Comparison of ENCODE assay signal across 15 cellular contexts in genomic region chr17:77649717-77650211, GRCh38.
DNase-seq lines count a peak whose midpoint lies in the region; ATAC-seq and TF ChIP-seq lines count a peak whose summit lies in the region.
"Had no signal": no experiment of that assay in that cellular context is flagged by ENCODE, and none has a peak within 500 bp of the region (broad histone marks: within the 10 kb centered on the region; RNA-seq: fewer than 3 reads in every experiment).

No MANE protein-coding gene starts in this region.

- WGBS in endodermal cell (ENCODE audit: insufficient coverage in 1 of 2, insufficient read length in 1 of 2), 2 experiments = 75 to 93% methylated on average over 5 to 8 of the region's 8 CpGs

- no peaks in the 10 kb centered on the region for H3K79me2 ChIP-seq in PC-3 (ENCODE audit: low read length)

- H3K27ac Mint-ChIP-seq in activated naive CD4-positive, alpha-beta T cell treated with anti-CD3 and anti-CD28 coated beads for 36 hours = no peak overlapping the region
- no peak overlapping the region for H3K27ac Mint-ChIP-seq in activated naive CD4-positive, alpha-beta T cell treated with anti-CD3 and anti-CD28 coated beads, Interleukin-2, amount 50 U/mL, for 72 hours
- H3K27ac Mint-ChIP-seq in endodermal cell (no peak overlapping the region), mesothelial cell of epicardium (no peak overlapping the region)
- H3K27ac Mint-ChIP-seq: activated naive CD8-positive, alpha-beta T cell treated with anti-CD3 and anti-CD28 coated beads for 36 hours; nephron; stimulated activated effector memory CD8-positive, alpha-beta T cell treated with anti-CD3 and anti-CD28 coated beads, Interleukin-12 subunit alpha, Interleukin-12 subunit beta, amount 100 ng/mL, for 72 hours had no signal

- H3K4me1 Mint-ChIP-seq in activated naive CD4-positive, alpha-beta T cell treated with anti-CD3 and anti-CD28 coated beads for 36 hours (ENCODE audit: low read depth) = peaks cover 23% of the 10 kb centered on the region
- peaks cover 3% of the 10 kb centered on the region for H3K4me1 Mint-ChIP-seq in endodermal cell
- H3K4me1 Mint-ChIP-seq in mesothelial cell of epicardium = peaks cover 5% of the 10 kb centered on the region

- no peaks in the 10 kb centered on the region for H4K20me1 ChIP-seq in PC-3 (ENCODE audit: low read length)

- no peaks in the 10 kb centered on the region for H3K9me3 Mint-ChIP-seq in activated naive CD4-positive, alpha-beta T cell treated with anti-CD3 and anti-CD28 coated beads for 36 hours
- no peaks in the 10 kb centered on the region for H3K9me3 Mint-ChIP-seq in activated naive CD4-positive, alpha-beta T cell treated with anti-CD3 and anti-CD28 coated beads, Interleukin-2, amount 50 U/mL, for 72 hours
- H3K9me3 Mint-ChIP-seq in endodermal cell = peaks cover 38% of the 10 kb centered on the region
- H3K9me3 Mint-ChIP-seq in mesothelial cell of epicardium = peaks cover 32% of the 10 kb centered on the region
- H3K9me3 Mint-ChIP-seq: stimulated activated effector memory CD8-positive, alpha-beta T cell treated with anti-CD3 and anti-CD28 coated beads, Interleukin-12 subunit alpha, Interleukin-12 subunit beta, amount 100 ng/mL, for 72 hours had no signal

- H2AFZ ChIP-seq in PC-3 (ENCODE audit: low read length) = no peak overlapping the region

- H3K4me1 ChIP-seq in PC-3 (ENCODE audit: insufficient read depth, low read length) = peaks cover 22% of the 10 kb centered on the region
- H3K4me1 ChIP-seq in endodermal cell (ENCODE audit: control insufficient read depth, insufficient read depth, low read length) = no peaks in the 10 kb centered on the region

- BruUV-seq in PC-3 (replicated peaks; lab: Mats Ljungman, UMichigan) = no TSS peak

- H3K9me2 ChIP-seq in PC-3 (replicated peaks; ENCODE audit: low read length) = no peaks in the 10 kb centered on the region

- no peaks in the 10 kb centered on the region for H3F3A ChIP-seq in PC-3 (ENCODE audit: low read length, unreplicated experiment)

- TF ChIP-seq CTCF in PC-3 (conservative IDR thresholded peaks at IDR 0.05; ENCODE audit: low read depth, low read length) = peak; percentile 57
- TF ChIP-seq CTCF in endodermal cell (conservative IDR thresholded peaks at IDR 0.05) = no peak
- TF ChIP-seq CTCF in mesothelial cell of epicardium (IDR thresholded peaks at IDR 0.05; ENCODE audit: unreplicated experiment) = no peak

- DNase-seq in activated naive CD4-positive, alpha-beta T cell treated with anti-CD3 and anti-CD28 coated beads for 36 hours = peak; percentile 25
- DNase-seq in activated naive CD4-positive, alpha-beta T cell treated with anti-CD3 and anti-CD28 coated beads, Interleukin-2, amount 50 U/mL, for 72 hours (ENCODE audit: low spot score in 2 of 2) = no peak
- DNase-seq in PC-3 (peak; percentile 66), endodermal cell (peak; percentile 41), stromal cell of bone marrow (ENCODE audit: low read depth) (peak; percentile 30), mesothelial cell of epicardium (ENCODE audit: low spot score in 2 of 2, unreplicated experiment in 2 of 2) (no peak), NCI-H226 (no peak)
- DNase-seq: activated naive CD8-positive, alpha-beta T cell treated with anti-CD3 and anti-CD28 coated beads for 36 hours; effector CD8-positive, alpha-beta T cell; NCI-H2029; RPMI8226 had no signal

- no peak for ATAC-seq in activated naive CD4-positive, alpha-beta T cell treated with anti-CD3 and anti-CD28 coated beads, Interleukin-2, amount 50 U/mL, for 72 hours
- ATAC-seq in PC-3 (peak; percentile 72), GM21723 (IDR thresholded peaks at IDR 0.05; ENCODE audit: unreplicated experiment) (no peak)
- ATAC-seq: activated CD4-positive, CD25-positive, alpha-beta regulatory T cell treated with anti-CD3 and anti-CD28 coated beads, Interleukin-2, amount 50 U/mL, for 24 hours; stimulated activated effector memory CD8-positive, alpha-beta T cell treated with anti-CD3 and anti-CD28 coated beads, Interleukin-12 subunit alpha, Interleukin-12 subunit beta, amount 100 ng/mL, for 72 hours had no signal

- POLR2A ChIA-PET in PC-3 (lab: Charles Lee; ENCODE audit: unreplicated experiment) = no interaction called here

- H3K27me3 ChIP-seq in PC-3 (ENCODE audit: low read length) (peaks cover 62% of the 10 kb centered on the region), endodermal cell (ENCODE audit: control insufficient read depth, insufficient read depth, low read length, poor library complexity, severe bottlenecking) (no peaks in the 10 kb centered on the region)

- 0 out of 2 replicates have a peak overlapping the region, but pooled peaks have one; percentile 8 for H3K4me2 ChIP-seq in PC-3 (ENCODE audit: low read length)

- H3K36me3 ChIP-seq in PC-3 (ENCODE audit: low read depth, low read length) (no peaks in the 10 kb centered on the region), endodermal cell (ENCODE audit: control insufficient read depth, insufficient read depth, low read length) (no peaks in the 10 kb centered on the region)

- H3K9me3 ChIP-seq in PC-3 (ENCODE audit: low read length) (no peaks in the 10 kb centered on the region), endodermal cell (ENCODE audit: control insufficient read depth, low read length) (peaks cover 49% of the 10 kb centered on the region)

- H3K9ac ChIP-seq in PC-3 (ENCODE audit: low read length) (no peak overlapping the region), endodermal cell (ENCODE audit: extremely low read depth, low read length, poor library complexity, severe bottlenecking) (no peak overlapping the region)

- CTCF ChIA-PET in activated naive CD4-positive, alpha-beta T cell treated with anti-CD3 and anti-CD28 coated beads for 36 hours (lab: Charles Lee) = no interaction called here
- CTCF ChIA-PET in PC-3 (lab: Charles Lee) = interaction anchor here (0.6 to 1.4 kb wide), 2 partner anchors 107 to 296 kb away, joined by 4 to 6 read pairs; no protein-coding TSS in a partner anchor

- H3K27me3 Mint-ChIP-seq in activated naive CD4-positive, alpha-beta T cell treated with anti-CD3 and anti-CD28 coated beads for 36 hours (ENCODE audit: low read depth) = no peaks in the 10 kb centered on the region
- H3K27me3 Mint-ChIP-seq in endodermal cell (ENCODE audit: insufficient read depth) (no peaks in the 10 kb centered on the region), mesothelial cell of epicardium (ENCODE audit: low read depth) (peaks cover 25% of the 10 kb centered on the region)
- H3K27me3 Mint-ChIP-seq: activated naive CD8-positive, alpha-beta T cell treated with anti-CD3 and anti-CD28 coated beads for 36 hours had no signal

- H3K27ac ChIP-seq in PC-3 (ENCODE audit: low read length) = no peak overlapping the region
- H3K27ac ChIP-seq in endodermal cell (ENCODE audit: low read depth, low read length) = no peak overlapping the region

- intact Hi-C loops in activated naive CD4-positive, alpha-beta T cell treated with anti-CD3 and anti-CD28 coated beads for 36 hours (cut with micrococcal nuclease) = loop anchor here (1.0 to 10.0 kb wide), 4 partner anchors 107 to 317 kb away; no protein-coding TSS in a partner anchor
- intact Hi-C loops in PC-3 (cut with micrococcal nuclease) = loop anchor here (1.0 kb wide), 1 partner anchor 107 kb away; no protein-coding TSS in a partner anchor

- no peaks in the 10 kb centered on the region for H3K36me3 Mint-ChIP-seq in activated naive CD4-positive, alpha-beta T cell treated with anti-CD3 and anti-CD28 coated beads for 36 hours (ENCODE audit: low read depth)
- H3K36me3 Mint-ChIP-seq in activated naive CD4-positive, alpha-beta T cell treated with anti-CD3 and anti-CD28 coated beads, Interleukin-2, amount 50 U/mL, for 72 hours = peaks cover 0 to 4% of the 10 kb centered on the region in 2 donors
- H3K36me3 Mint-ChIP-seq in endodermal cell (ENCODE audit: low read depth) = no peaks in the 10 kb centered on the region
- H3K36me3 Mint-ChIP-seq in mesothelial cell of epicardium = peaks cover 3% of the 10 kb centered on the region
- H3K36me3 Mint-ChIP-seq: activated naive CD8-positive, alpha-beta T cell treated with anti-CD3 and anti-CD28 coated beads for 36 hours had no signal

- H3K4me3 ChIP-seq in PC-3 (ENCODE audit: low read length) (no peak overlapping the region), endodermal cell (ENCODE audit: low read length) (peak overlapping the region; percentile 54)

- H3K4me3 Mint-ChIP-seq in activated naive CD4-positive, alpha-beta T cell treated with anti-CD3 and anti-CD28 coated beads for 36 hours = no peak overlapping the region
- H3K4me3 Mint-ChIP-seq in endodermal cell (no peak overlapping the region), mesothelial cell of epicardium (no peak overlapping the region)
- H3K4me3 Mint-ChIP-seq: activated naive CD8-positive, alpha-beta T cell treated with anti-CD3 and anti-CD28 coated beads for 36 hours; nephron; stimulated activated effector memory CD8-positive, alpha-beta T cell treated with anti-CD3 and anti-CD28 coated beads, Interleukin-12 subunit alpha, Interleukin-12 subunit beta, amount 100 ng/mL, for 72 hours had no signal

Comparison
In these comparisons a context has a peak if more than half of its experiments do, and no peak if none do; other contexts are left out.
1. DNase-seq: peak in activated naive CD4-positive, alpha-beta T cell treated with anti-CD3 and anti-CD28 coated beads for 36 hours (single experiment), PC-3 (single experiment), endodermal cell (single experiment) and stromal cell of bone marrow (single experiment); none in activated naive CD4-positive, alpha-beta T cell treated with anti-CD3 and anti-CD28 coated beads, Interleukin-2, amount 50 U/mL, for 72 hours (0 of 2), mesothelial cell of epicardium (0 of 2) and NCI-H226 (single experiment).